ENCODE assay signal across 12 cellular contexts in genomic region chr2:65576861-65577601, GRCh38.
A peak's percentile ranks its signal among the peaks of the same experiment; 100 is the strongest.
DNase-seq lines count a peak whose midpoint lies in the region; ATAC-seq, FAIRE-seq and TF ChIP-seq lines count a peak whose summit lies in the region.
"Had no signal": no experiment of that assay in that cellular context is flagged by ENCODE, and none has a peak within 500 bp of the region (broad histone marks: within the 10 kb centered on the region; RNA-seq: fewer than 3 reads in every experiment).

No MANE protein-coding gene starts in this region.

- H3K27ac ChIP-seq in RWPE2 (ENCODE audit: poor library complexity, severe bottlenecking) (peak overlapping the region; percentile 94), prostate gland (no peak overlapping the region)
- H3K27ac ChIP-seq: parathyroid adenoma, suprapubic skin had no signal

- DNase-seq in ELR (ENCODE audit: low read depth), result peak; percentile 98
- no peak for DNase-seq in RWPE2 (ENCODE audit: low spot score)
- peak; percentile 95 for DNase-seq in fibroblast of mammary gland (ENCODE audit: low read depth)
- DNase-seq in prostate gland (ENCODE audit: low spot score), result peak; percentile 36
- DNase-seq in frontal cortex (ENCODE audit: low spot score in 2 of 2), result no peak
- no peak for DNase-seq in NCI-H128 (lab: John Stamatoyannopoulos, UW; ENCODE audit: unreplicated experiment)
- no peak for DNase-seq in T-helper 2 cell treated with Interferon-gamma antibody and Interleukin-4, amounts not matched to agents 5 μg/mL and 100 μg/mL, for 36 hours (ENCODE audit: low spot score)
- no peak for DNase-seq in cerebellar nuclear complex (lab: John Stamatoyannopoulos, UW)
- DNase-seq: activated CD4-positive, alpha-beta T cell treated with anti-CD3 and anti-CD28 coated beads for 4 hours; NCI-H2029 treated with DMSO at 0.1 percent for 48 hours had no signal

- no peaks in the 10 kb centered on the region for H3K36me3 Mint-ChIP-seq in T-helper 2 cell treated with Interferon-gamma antibody and Interleukin-4, amounts not matched to agents 5 μg/mL and 100 μg/mL, for 36 hours (ENCODE audit: low read depth)

- H3K4me3 ChIP-seq in RWPE2 (ENCODE audit: severe bottlenecking) (no peak overlapping the region), fibroblast of mammary gland (ENCODE audit: control insufficient read depth, low read depth, low read length) (no peak overlapping the region), prostate gland (no peak overlapping the region)
- H3K4me3 ChIP-seq: suprapubic skin had no signal

- H3K4me1 ChIP-seq in RWPE2 (ENCODE audit: insufficient read depth, poor library complexity, severe bottlenecking) (peaks cover 14% of the 10 kb centered on the region), prostate gland (replicated peaks) (no peaks in the 10 kb centered on the region)
- H3K4me1 ChIP-seq: parathyroid adenoma had no signal

- no peaks in the 10 kb centered on the region for H3K9me3 Mint-ChIP-seq in T-helper 2 cell treated with Interferon-gamma antibody and Interleukin-4, amounts not matched to agents 5 μg/mL and 100 μg/mL, for 36 hours

- FAIRE-seq in frontal cortex (lab: Jason Lieb, UNC), result no peak

- H3K27me3 ChIP-seq in RWPE2 (ENCODE audit: insufficient read depth, poor library complexity, severe bottlenecking) (no peaks in the 10 kb centered on the region), prostate gland (replicated peaks; ENCODE audit: insufficient read depth) (no peaks in the 10 kb centered on the region)
- H3K27me3 ChIP-seq: suprapubic skin had no signal

- intact Hi-C loops in prostate gland (cut with DNase I), result no loop called here

- H3K36me3 ChIP-seq in RWPE2 (ENCODE audit: low read depth) (no peaks in the 10 kb centered on the region), prostate gland (no peaks in the 10 kb centered on the region)
- H3K36me3 ChIP-seq: suprapubic skin had no signal

- H3K4me1 Mint-ChIP-seq in T-helper 2 cell treated with Interferon-gamma antibody and Interleukin-4, amounts not matched to agents 5 μg/mL and 100 μg/mL, for 36 hours (ENCODE audit: low read depth), result peaks cover 3% of the 10 kb centered on the region

- H3K9me3 ChIP-seq in RWPE2 (ENCODE audit: severe bottlenecking) (no peaks in the 10 kb centered on the region), prostate gland (no peaks in the 10 kb centered on the region)
- H3K9me3 ChIP-seq: suprapubic skin had no signal

- peaks cover 18% of the 10 kb centered on the region for H3K27me3 Mint-ChIP-seq in T-helper 2 cell treated with Interferon-gamma antibody and Interleukin-4, amounts not matched to agents 5 μg/mL and 100 μg/mL, for 36 hours (ENCODE audit: low read depth)

- ATAC-seq in RWPE2 (ENCODE audit: low read depth), result peak; percentile 94

- 47% methylated on average over 12 of the region's 12 CpGs for WGBS in prostate gland

- no peak for TF ChIP-seq POLR2A in prostate gland (IDR thresholded peaks at IDR 0.05)

- no peak overlapping the region for H3K4me3 Mint-ChIP-seq in T-helper 2 cell treated with Interferon-gamma antibody and Interleukin-4, amounts not matched to agents 5 μg/mL and 100 μg/mL, for 36 hours

- no peak overlapping the region for H3K27ac Mint-ChIP-seq in T-helper 2 cell treated with Interferon-gamma antibody and Interleukin-4, amounts not matched to agents 5 μg/mL and 100 μg/mL, for 36 hours

- TF ChIP-seq CTCF in RWPE2 (IDR thresholded peaks at IDR 0.05; ENCODE audit: poor library complexity, severe bottlenecking) (no peak), fibroblast of mammary gland (conservative IDR thresholded peaks at IDR 0.05; ENCODE audit: control insufficient read depth, insufficient read depth, low read depth, low read length) (no peak), prostate gland (IDR thresholded peaks at IDR 0.05) (no peak)

Comparison
In these comparisons a context has a peak if more than half of its experiments do, and no peak if none do; other contexts are left out.
1. DNase-seq: peak in ELR (single experiment), fibroblast of mammary gland (single experiment) and prostate gland (single experiment); none in RWPE2 (single experiment), frontal cortex (0 of 2), NCI-H128 (single experiment), T-helper 2 cell treated with Interferon-gamma antibody and Interleukin-4, amounts not matched to agents 5 μg/mL and 100 μg/mL, for 36 hours (single experiment) and cerebellar nuclear complex (0 of 2).